8 cellular contexts compared by ENCODE assay signal in genomic region chr2:127810156-127810636, GRCh38.
A peak's percentile ranks its signal among the peaks of the same experiment; 100 is the strongest.
DNase-seq lines count a peak whose midpoint lies in the region; ATAC-seq and TF ChIP-seq lines count a peak whose summit lies in the region.

No MANE protein-coding gene starts in this region.

- H3K4me2 ChIP-seq in OCI-LY1 (ENCODE audit: low read length): peak overlapping the region; percentile 87

- no peaks in the 10 kb centered on the region for H4K20me1 ChIP-seq in OCI-LY1 (ENCODE audit: insufficient read depth, low read length)

- H3K4me3 ChIP-seq in GM12864 (ENCODE audit: low read depth, low read length) (peak overlapping the region; percentile 94), OCI-LY1 (ENCODE audit: low read depth, low read length, poor library complexity, severe bottlenecking) (peak overlapping the region; percentile 84), duodenal mucosa (ENCODE audit: low read depth in 1 of 2, low read length in 2 of 2) (peak overlapping the region; percentile 86 to 99), muscle layer of duodenum (ENCODE audit: low read depth in 1 of 2, low read length in 2 of 2) (peak overlapping the region; percentile 86 to 99)

- TF ChIP-seq CTCF in GM12864 (IDR thresholded peaks at IDR 0.05; ENCODE audit: low read depth, low read length, missing control alignments) (no peak), OCI-LY1 (IDR thresholded peaks at IDR 0.05; ENCODE audit: low read length) (no peak)

- no peak for ATAC-seq in HG03139 (IDR thresholded peaks at IDR 0.05; ENCODE audit: unreplicated experiment)

- H3K9ac ChIP-seq in OCI-LY1 (ENCODE audit: low read length): peak overlapping the region; percentile 79
- H3K9ac ChIP-seq in duodenal mucosa (ENCODE audit: low read depth in 1 of 2, low read length in 2 of 2): peak overlapping the region; percentile 84 to 92

- DNase-seq in GM12864 (ENCODE audit: low read depth) (no peak), NCI-H2081 (lab: John Stamatoyannopoulos, UW) (no peak), NOMO-1 (lab: John Stamatoyannopoulos, UW; ENCODE audit: unreplicated experiment in 2 of 2) (no peak), Kasumi-1 (lab: John Stamatoyannopoulos, UW) (no peak)

- H3K4me1 ChIP-seq in OCI-LY1 (ENCODE audit: insufficient read depth, low read length, severe bottlenecking) (peaks cover 57% of the 10 kb centered on the region), duodenal mucosa (ENCODE audit: control insufficient read depth in 1 of 2, insufficient read depth in 2 of 2, low read length in 2 of 2) (peaks cover 26 to 29% of the 10 kb centered on the region in 2 donors), muscle layer of duodenum (ENCODE audit: control insufficient read depth in 1 of 2, insufficient read depth in 2 of 2, low read length in 2 of 2) (peaks cover 4 to 31% of the 10 kb centered on the region in 2 donors)

- peaks cover 29% of the 10 kb centered on the region for H3K36me3 ChIP-seq in OCI-LY1 (ENCODE audit: insufficient read depth, low read length)
- H3K36me3 ChIP-seq in duodenal mucosa (ENCODE audit: control insufficient read depth in 1 of 2, insufficient read depth in 2 of 2, low read length in 2 of 2): no peaks in the 10 kb centered on the region
- H3K36me3 ChIP-seq in muscle layer of duodenum (ENCODE audit: control insufficient read depth in 1 of 2, insufficient read depth in 2 of 2, low read length in 2 of 2): no peaks in the 10 kb centered on the region

- H3K27ac ChIP-seq in OCI-LY1 (ENCODE audit: low read depth, low read length, poor library complexity, severe bottlenecking): peak overlapping the region; percentile 85
- H3K27ac ChIP-seq in duodenal mucosa (ENCODE audit: low read depth, low read length): peak overlapping the region; percentile 95
- peak overlapping the region; percentile 96 for H3K27ac ChIP-seq in muscle layer of duodenum (ENCODE audit: low read length)

- peaks cover 54% of the 10 kb centered on the region for H3K79me2 ChIP-seq in OCI-LY1 (ENCODE audit: insufficient read depth, low read length)

- H2AFZ ChIP-seq in OCI-LY1 (ENCODE audit: low read length): no peak overlapping the region

- H3K27me3 ChIP-seq in OCI-LY1 (ENCODE audit: insufficient read depth, low read length) (no peaks in the 10 kb centered on the region), duodenal mucosa (ENCODE audit: control insufficient read depth in 1 of 2, insufficient read depth in 2 of 2, low read length in 2 of 2) (no peaks in the 10 kb centered on the region), muscle layer of duodenum (ENCODE audit: low read depth, low read length) (no peaks in the 10 kb centered on the region)

- no peaks in the 10 kb centered on the region for H3K9me2 ChIP-seq in OCI-LY1 (ENCODE audit: low read depth, low read length)

- H3K9me3 ChIP-seq in OCI-LY1 (ENCODE audit: low read length) (no peaks in the 10 kb centered on the region), duodenal mucosa (ENCODE audit: control insufficient read depth in 1 of 2, low read length in 2 of 2) (no peaks in the 10 kb centered on the region), muscle layer of duodenum (ENCODE audit: control insufficient read depth in 1 of 2, low read length in 2 of 2) (no peaks in the 10 kb centered on the region)

- H3F3A ChIP-seq in OCI-LY1 (ENCODE audit: insufficient read depth, low read length): no peaks in the 10 kb centered on the region
